In the genomic region with DNA sequence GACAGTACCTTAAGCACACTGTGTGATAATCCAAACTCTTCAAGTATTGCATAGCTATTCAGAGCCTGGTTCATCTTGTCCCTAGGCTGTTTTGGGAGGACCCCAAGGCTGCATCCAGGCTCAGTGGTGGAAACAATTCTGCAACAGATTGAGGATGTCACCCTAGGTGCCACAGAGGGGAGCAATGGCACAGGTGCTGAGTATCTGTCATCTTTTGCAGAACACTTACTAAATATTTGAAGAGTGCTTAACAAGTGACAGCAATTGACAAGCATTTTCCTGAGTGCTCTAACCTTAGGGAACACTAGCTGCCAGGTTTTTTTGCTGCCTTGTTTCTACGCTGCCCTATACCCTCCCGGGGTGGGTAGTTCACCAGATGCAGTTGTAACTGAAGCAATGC, we compare ENCODE assay signal across 10 cellular contexts. TPM values are rescaled to one million over a fixed set of nuclear protein-coding genes. Genes with fewer than 3 reads are reported as not detected.
DNase-seq lines count a peak whose midpoint lies in the region; FAIRE-seq and TF ChIP-seq lines count a peak whose summit lies in the region.
"Had no signal": no experiment of that assay in that cellular context is flagged by ENCODE, and none has a peak within 500 bp of the region (broad histone marks: within the 10 kb centered on the region; RNA-seq: fewer than 3 reads in every experiment).

No MANE protein-coding gene starts in this region.

- H3K9ac ChIP-seq in duodenal mucosa (ENCODE audit: low read depth in 1 of 2, low read length in 2 of 2) (peak overlapping the region; percentile 7 to 8), SK-N-SH (no peak overlapping the region)

- no peak for TF ChIP-seq RAD21 in SK-N-SH (IDR thresholded peaks at IDR 0.05; ENCODE audit: low read length)

- WGBS in small intestine, 3 donors: 61 to 80% (median 73%) methylated on average over 2 of the region's 2 CpGs
- WGBS in SK-N-SH (ENCODE audit: low lambda C conversion rate): 46% methylated on average over 2 of the region's 2 CpGs

- H3K27me3 ChIP-seq in duodenal mucosa (ENCODE audit: control insufficient read depth in 1 of 2, insufficient read depth in 2 of 2, low read length in 2 of 2) (no peaks in the 10 kb centered on the region), small intestine (ENCODE audit: control insufficient read depth in 2 of 2, insufficient read depth in 2 of 2, low read length in 2 of 2) (no peaks in the 10 kb centered on the region), SK-N-SH (ENCODE audit: insufficient read depth) (peaks cover 14% of the 10 kb centered on the region)

- H3F3A ChIP-seq in SK-N-SH (replicated peaks; ENCODE audit: insufficient read depth): no peaks in the 10 kb centered on the region

- no peaks in the 10 kb centered on the region for H3K79me2 ChIP-seq in SK-N-SH (ENCODE audit: insufficient read depth)

- H4K20me1 ChIP-seq in SK-N-SH (ENCODE audit: insufficient read depth): no peaks in the 10 kb centered on the region

- FAIRE-seq in small intestine (lab: Jason Lieb, UNC): no peak
- FAIRE-seq: G401.6 had no signal

- peak overlapping the region; percentile 97 for H3K4me3 Mint-ChIP-seq in T-helper 2 cell treated with Interferon-gamma antibody and Interleukin-4, amounts not matched to agents 5 μg/mL and 100 μg/mL, for 36 hours

- H2AFZ ChIP-seq in SK-N-SH (ENCODE audit: low read depth): no peak overlapping the region

- POLR2A ChIA-PET in SK-N-SH (lab: Yijun Ruan, JAX): no interaction called here

- no peaks in the 10 kb centered on the region for H3K9me3 ChIP-seq in duodenal mucosa (ENCODE audit: control insufficient read depth in 1 of 2, low read length in 2 of 2)
- H3K9me3 ChIP-seq in small intestine (ENCODE audit: control insufficient read depth, low read depth): no peaks in the 10 kb centered on the region
- no peaks in the 10 kb centered on the region for H3K9me3 ChIP-seq in SK-N-SH

- H3K36me3 Mint-ChIP-seq in T-helper 2 cell treated with Interferon-gamma antibody and Interleukin-4, amounts not matched to agents 5 μg/mL and 100 μg/mL, for 36 hours (ENCODE audit: low read depth): peaks cover 50% of the 10 kb centered on the region

- H3K4me1 ChIP-seq in duodenal mucosa (ENCODE audit: control insufficient read depth in 1 of 2, insufficient read depth in 2 of 2, low read length in 2 of 2) (peaks cover 37 to 42% of the 10 kb centered on the region in 2 donors), small intestine (ENCODE audit: control insufficient read depth in 2 of 2, insufficient read depth in 1 of 2, low read depth in 1 of 2, low read length in 1 of 2) (no peaks in the 10 kb centered on the region), SK-N-SH (ENCODE audit: control insufficient read depth in 1 of 2, insufficient read depth in 2 of 2, low read depth in 1 of 2, low read length in 1 of 2) (peaks cover 7 to 9% of the 10 kb centered on the region in 2 experiments; a peak in 2 of 4 replicates)

- peaks cover 53% of the 10 kb centered on the region for H3K4me1 Mint-ChIP-seq in T-helper 2 cell treated with Interferon-gamma antibody and Interleukin-4, amounts not matched to agents 5 μg/mL and 100 μg/mL, for 36 hours (ENCODE audit: low read depth)

- H3K27ac ChIP-seq in duodenal mucosa (ENCODE audit: low read depth, low read length): peak overlapping the region; percentile 36
- H3K27ac ChIP-seq in small intestine (ENCODE audit: low read depth in 1 of 2, low read length in 1 of 2): peak overlapping the region; percentile 64 to 85
- no peak overlapping the region for H3K27ac ChIP-seq in SK-N-SH (ENCODE audit: low read depth in 2 of 2, low read length in 1 of 2)

- no peaks in the 10 kb centered on the region for H3K9me2 ChIP-seq in SK-N-SH

- TF ChIP-seq EP300 in SK-N-SH (IDR thresholded peaks at IDR 0.05; ENCODE audit: borderline replicate concordance in 1 of 2, low read depth in 1 of 2, low read length in 1 of 2): no peak

- no peaks in the 10 kb centered on the region for H3K27me3 Mint-ChIP-seq in T-helper 2 cell treated with Interferon-gamma antibody and Interleukin-4, amounts not matched to agents 5 μg/mL and 100 μg/mL, for 36 hours (ENCODE audit: low read depth)

- no peaks in the 10 kb centered on the region for H3K9me3 Mint-ChIP-seq in T-helper 2 cell treated with Interferon-gamma antibody and Interleukin-4, amounts not matched to agents 5 μg/mL and 100 μg/mL, for 36 hours

- peak overlapping the region; percentile 97 for H3K27ac Mint-ChIP-seq in T-helper 2 cell treated with Interferon-gamma antibody and Interleukin-4, amounts not matched to agents 5 μg/mL and 100 μg/mL, for 36 hours

- TF ChIP-seq CTCF in SK-N-SH (IDR thresholded peaks at IDR 0.05): no peak

- H3K4me3 ChIP-seq in duodenal mucosa (ENCODE audit: low read depth in 1 of 2, low read length in 2 of 2): peak overlapping the region; percentile 72 to 78
- no peak overlapping the region for H3K4me3 ChIP-seq in small intestine (ENCODE audit: low read depth in 1 of 2, low read length in 2 of 2)
- H3K4me3 ChIP-seq in SK-N-SH (ENCODE audit: low read depth in 2 of 2, low read length in 1 of 2): no peak overlapping the region

- H3K4me2 ChIP-seq in SK-N-SH: no peak overlapping the region

- CTCF ChIA-PET in SK-N-SH (lab: Yijun Ruan, JAX): interaction anchor here (1.5 kb wide), 1 partner anchor 30 kb away, joined by 4 read pairs; no protein-coding TSS in a partner anchor

- no peak for DNase-seq in T-helper 2 cell treated with Interferon-gamma antibody and Interleukin-4, amounts not matched to agents 5 μg/mL and 100 μg/mL, for 36 hours (ENCODE audit: low spot score)
- DNase-seq in T-helper 2 cell (no peak), NCI-H345 (lab: John Stamatoyannopoulos, UW) (peak; percentile 24), small intestine (no peak), SK-N-SH (no peak), T1000 (lab: John Stamatoyannopoulos, UW) (no peak)
- no peak for DNase-seq in stimulated activated CD4-positive, alpha-beta T cell treated with anti-CD3 and anti-CD28 coated beads, Interleukin-4, amount 100 ng/mL, for 1 hour
- DNase-seq: NCI-H1105 treated with DMSO at 0.1 percent for 48 hours had no signal

- H3K36me3 ChIP-seq in duodenal mucosa (ENCODE audit: control insufficient read depth in 1 of 2, insufficient read depth in 2 of 2, low read length in 2 of 2) (peaks cover 5 to 7% of the 10 kb centered on the region in 2 donors), small intestine (ENCODE audit: control insufficient read depth in 2 of 2, insufficient read depth in 2 of 2, low read length in 2 of 2) (no peaks in the 10 kb centered on the region), SK-N-SH (replicated peaks in 1 of 2; ENCODE audit: control insufficient read depth in 1 of 2, insufficient read depth in 2 of 2, low read length in 1 of 2) (no peaks in the 10 kb centered on the region)

TF ChIP-seq in SK-N-SH, 30 proteins besides CTCF, POLR2A, EP300 and RAD21 (continues in another document):
- TF ChIP-seq, protein P1, sequence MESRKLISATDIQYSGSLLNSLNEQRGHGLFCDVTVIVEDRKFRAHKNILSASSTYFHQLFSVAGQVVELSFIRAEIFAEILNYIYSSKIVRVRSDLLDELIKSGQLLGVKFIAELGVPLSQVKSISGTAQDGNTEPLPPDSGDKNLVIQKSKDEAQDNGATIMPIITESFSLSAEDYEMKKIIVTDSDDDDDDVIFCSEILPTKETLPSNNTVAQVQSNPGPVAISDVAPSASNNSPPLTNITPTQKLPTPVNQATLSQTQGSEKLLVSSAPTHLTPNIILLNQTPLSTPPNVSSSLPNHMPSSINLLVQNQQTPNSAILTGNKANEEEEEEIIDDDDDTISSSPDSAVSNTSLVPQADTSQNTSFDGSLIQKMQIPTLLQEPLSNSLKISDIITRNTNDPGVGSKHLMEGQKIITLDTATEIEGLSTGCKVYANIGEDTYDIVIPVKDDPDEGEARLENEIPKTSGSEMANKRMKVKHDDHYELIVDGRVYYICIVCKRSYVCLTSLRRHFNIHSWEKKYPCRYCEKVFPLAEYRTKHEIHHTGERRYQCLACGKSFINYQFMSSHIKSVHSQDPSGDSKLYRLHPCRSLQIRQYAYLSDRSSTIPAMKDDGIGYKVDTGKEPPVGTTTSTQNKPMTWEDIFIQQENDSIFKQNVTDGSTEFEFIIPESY (IDR thresholded peaks at IDR 0.05; ENCODE audit: borderline replicate concordance, low read depth): no peak
- TF ChIP-seq ELF1 (IDR thresholded peaks at IDR 0.05) (no peak), MEF2A (IDR thresholded peaks at IDR 0.05; ENCODE audit: borderline replicate concordance, low read depth) (no peak), RXRA (IDR thresholded peaks at IDR 0.05; ENCODE audit: borderline replicate concordance, low read depth) (no peak), TEAD4 (IDR thresholded peaks at IDR 0.05; ENCODE audit: borderline replicate concordance, insufficient read depth) (no peak), RCOR1 (IDR thresholded peaks at IDR 0.05; ENCODE audit: low read length) (no peak), FOXJ3 (CRISPR knock-in tag; IDR thresholded peaks at IDR 0.05) (no peak), GATA2 (CRISPR knock-in tag; IDR thresholded peaks at IDR 0.05) (no peak), MXI1 (IDR thresholded peaks at IDR 0.05; ENCODE audit: low read depth, low read length) (no peak), SIN3A (IDR thresholded peaks at IDR 0.05; ENCODE audit: borderline replicate concordance, low read depth, low read length) (no peak), TCF12 (IDR thresholded peaks at IDR 0.05) (no peak)
- TF ChIP-seq, protein P2, sequence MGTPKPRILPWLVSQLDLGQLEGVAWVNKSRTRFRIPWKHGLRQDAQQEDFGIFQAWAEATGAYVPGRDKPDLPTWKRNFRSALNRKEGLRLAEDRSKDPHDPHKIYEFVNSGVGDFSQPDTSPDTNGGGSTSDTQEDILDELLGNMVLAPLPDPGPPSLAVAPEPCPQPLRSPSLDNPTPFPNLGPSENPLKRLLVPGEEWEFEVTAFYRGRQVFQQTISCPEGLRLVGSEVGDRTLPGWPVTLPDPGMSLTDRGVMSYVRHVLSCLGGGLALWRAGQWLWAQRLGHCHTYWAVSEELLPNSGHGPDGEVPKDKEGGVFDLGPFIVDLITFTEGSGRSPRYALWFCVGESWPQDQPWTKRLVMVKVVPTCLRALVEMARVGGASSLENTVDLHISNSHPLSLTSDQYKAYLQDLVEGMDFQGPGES (IDR thresholded peaks at IDR 0.05; ENCODE audit: low read depth, low read length): no peak
- TF ChIP-seq, protein P3, sequence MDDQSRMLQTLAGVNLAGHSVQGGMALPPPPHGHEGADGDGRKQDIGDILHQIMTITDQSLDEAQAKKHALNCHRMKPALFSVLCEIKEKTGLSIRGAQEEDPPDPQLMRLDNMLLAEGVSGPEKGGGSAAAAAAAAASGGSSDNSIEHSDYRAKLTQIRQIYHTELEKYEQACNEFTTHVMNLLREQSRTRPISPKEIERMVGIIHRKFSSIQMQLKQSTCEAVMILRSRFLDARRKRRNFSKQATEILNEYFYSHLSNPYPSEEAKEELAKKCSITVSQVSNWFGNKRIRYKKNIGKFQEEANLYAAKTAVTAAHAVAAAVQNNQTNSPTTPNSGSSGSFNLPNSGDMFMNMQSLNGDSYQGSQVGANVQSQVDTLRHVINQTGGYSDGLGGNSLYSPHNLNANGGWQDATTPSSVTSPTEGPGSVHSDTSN (IDR thresholded peaks at IDR 0.05): no peak

RNA-seq across cellular contexts. Expression of a gene that starts 27.7 kb away (rescaled TPM):
- polyA plus RNA-seq in small intestine (10 to 100 TPM in 2 of 3 donors, 1 to 10 TPM in 1; 7.8 to 21.5 (median 12.1) TPM), SK-N-SH (2012; rRNA removed) (1.6 and 3.2 TPM in 2 replicates)
- polyA plus RNA-seq in SK-N-SH (2012; cell fraction: cytosol; rRNA removed): 1.0 and 1.4 TPM in 2 replicates
- 5.7 and 6.5 TPM in 2 replicates for polyA plus RNA-seq in SK-N-SH (2012; cell fraction: nucleus; rRNA removed)

Comparison
In these comparisons a context has a peak if more than half of its experiments do, and no peak if none do; other contexts are left out.
1. H3K27ac ChIP-seq: peak in duodenal mucosa (single experiment) and small intestine (2 of 2); none in SK-N-SH (0 of 2).
2. H3K4me3 ChIP-seq: peak in duodenal mucosa (2 of 2); none in small intestine (0 of 2) and SK-N-SH (0 of 2).